In the genomic region with DNA sequence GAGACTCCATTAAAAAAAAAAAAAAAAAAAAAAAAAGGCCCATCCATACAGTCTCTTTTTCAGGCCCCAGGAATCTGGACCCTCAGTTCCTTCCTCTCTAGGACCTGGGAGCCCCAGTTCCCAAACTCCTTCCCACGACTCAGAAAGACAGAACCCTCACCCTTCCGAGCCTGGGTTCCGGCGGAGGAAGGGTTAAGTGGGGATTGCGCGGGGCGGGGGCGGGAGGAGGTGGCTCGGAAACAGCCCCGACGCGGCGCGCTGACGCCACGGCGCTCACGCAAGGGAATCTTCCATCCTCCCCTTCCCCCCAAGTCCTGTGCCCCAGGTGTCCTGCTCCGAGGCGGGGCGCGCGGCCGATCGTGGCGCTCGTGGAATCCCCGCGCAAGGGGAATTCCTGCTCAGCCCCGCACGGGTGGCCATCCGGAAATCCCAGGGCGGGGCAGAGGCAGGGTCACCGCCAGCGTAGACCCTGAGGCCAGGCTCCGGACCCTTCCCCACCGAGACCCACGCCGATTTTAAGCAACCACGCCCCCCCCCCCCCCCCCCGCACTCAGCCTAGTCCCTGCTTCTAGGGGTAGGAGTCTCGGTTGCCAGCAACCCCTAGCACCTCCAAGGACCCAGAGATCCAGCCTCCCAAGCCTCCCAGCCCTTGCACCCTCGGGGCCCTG, we compare ENCODE assay signal across 9 cellular contexts. TPM values are rescaled to one million over a fixed set of nuclear protein-coding genes. Genes with fewer than 3 reads are reported as not detected.
DNase-seq lines count a peak whose midpoint lies in the region; ATAC-seq and TF ChIP-seq lines count a peak whose summit lies in the region.
"Had no signal": no experiment of that assay in that cellular context is flagged by ENCODE, and none has a peak within 500 bp of the region (broad histone marks: within the 10 kb centered on the region; RNA-seq: fewer than 3 reads in every experiment).

No MANE protein-coding gene starts in this region.

- TF ChIP-seq CTCF in fibroblast of mammary gland (conservative IDR thresholded peaks at IDR 0.05; ENCODE audit: control insufficient read depth, insufficient read depth, low read depth, low read length), result no peak

- no peaks in the 10 kb centered on the region for H3K27me3 Mint-ChIP-seq in CD8-positive, alpha-beta memory T cell
- H3K27me3 Mint-ChIP-seq in activated T-helper 2 cell treated with anti-CD3 and anti-CD28 coated beads, Interferon-gamma antibody, Interleukin-2, Interleukin-4, amounts not matched to agents 10 μg/mL and 5 μg/mL and 100 μg/mL, durations not matched to agents 14 hours and 24 hours and 36 hours (ENCODE audit: low read depth), result no peaks in the 10 kb centered on the region
- no peaks in the 10 kb centered on the region for H3K27me3 Mint-ChIP-seq in naive thymus-derived CD4-positive, alpha-beta T cell
- no peaks in the 10 kb centered on the region for H3K27me3 Mint-ChIP-seq in stimulated activated memory B cell treated with anti-CD40 and anti-IgM and Interleukin-4, amounts not matched to agents 10 μg/mL and 1 μg/mL and 100 μg/mL, for 72 hours

- intact Hi-C loops in activated T-helper 2 cell treated with anti-CD3 and anti-CD28 coated beads, Interferon-gamma antibody, Interleukin-2, Interleukin-4, amounts not matched to agents 10 μg/mL and 5 μg/mL and 100 μg/mL, durations not matched to agents 14 hours and 24 hours and 36 hours (cut with micrococcal nuclease), result loop anchor here (1.0 to 5.0 kb wide), 3 partner anchors 17 to 98 kb away; partner anchors contain the start of gene SDHAF1
- intact Hi-C loops in naive thymus-derived CD4-positive, alpha-beta T cell (cut with micrococcal nuclease), result loop anchor here (1.0 to 10.0 kb wide), 11 partner anchors 17 to 687 kb away; partner anchors contain the start of genes TBCB (in 2 of the 2), ALKBH6 (in 1 of the 2), OVOL3 (in 1 of the 2) and POLR2I (in 1 of the 2)

- POLR2A ChIA-PET in CD8-positive, alpha-beta memory T cell (lab: Charles Lee), result interaction anchor here (2.1 kb wide), 2 partner anchors 30 to 31 kb away, joined by 6 to 7 read pairs; no protein-coding TSS in a partner anchor
- POLR2A ChIA-PET in naive thymus-derived CD4-positive, alpha-beta T cell (lab: Charles Lee), result interaction anchor here (1.4 to 2.1 kb wide), 4 partner anchors 17 to 32 kb away, joined by 5 to 23 read pairs (median 8); no protein-coding TSS in a partner anchor

- no peaks in the 10 kb centered on the region for H3K27me3 ChIP-seq in CD8-positive, alpha-beta memory T cell (ENCODE audit: insufficient read depth, low read length, poor library complexity, severe bottlenecking)
- no peaks in the 10 kb centered on the region for H3K27me3 ChIP-seq in naive thymus-derived CD4-positive, alpha-beta T cell (ENCODE audit: control insufficient read depth in 2 of 2, insufficient read depth in 2 of 2, low read length in 2 of 2)

- peak overlapping the region; percentile 91 to 100 (median 96) for H3K4me3 Mint-ChIP-seq in CD8-positive, alpha-beta memory T cell
- H3K4me3 Mint-ChIP-seq in activated T-helper 2 cell treated with anti-CD3 and anti-CD28 coated beads, Interferon-gamma antibody, Interleukin-2, Interleukin-4, amounts not matched to agents 10 μg/mL and 5 μg/mL and 100 μg/mL, durations not matched to agents 14 hours and 24 hours and 36 hours (ENCODE audit: low read depth), result peak overlapping the region; percentile 92
- peak overlapping the region; percentile 83 to 100 (median 95) for H3K4me3 Mint-ChIP-seq in naive thymus-derived CD4-positive, alpha-beta T cell
- peak overlapping the region; percentile 93 for H3K4me3 Mint-ChIP-seq in stimulated activated memory B cell treated with anti-CD40 and anti-IgM and Interleukin-4, amounts not matched to agents 10 μg/mL and 1 μg/mL and 100 μg/mL, for 72 hours

- peak overlapping the region; percentile 92 for H3K27ac ChIP-seq in CD8-positive, alpha-beta memory T cell (ENCODE audit: low read depth, low read length)
- peak overlapping the region; percentile 100 for H3K27ac ChIP-seq in naive thymus-derived CD4-positive, alpha-beta T cell (ENCODE audit: low read depth, low read length)

- peaks cover 9% of the 10 kb centered on the region for H3K36me3 ChIP-seq in CD8-positive, alpha-beta memory T cell (ENCODE audit: insufficient read depth, low read length)
- peaks cover 4 to 37% (median 6%) of the 10 kb centered on the region in 3 experiments for H3K36me3 ChIP-seq in naive thymus-derived CD4-positive, alpha-beta T cell (ENCODE audit: control insufficient read depth in 2 of 3, insufficient read depth in 3 of 3, low read length in 3 of 3)

- in situ Hi-C loops in KBM-7 (cut with MboI; ENCODE audit: low pct_unique_long_range_greater_than_20kb, low sequenced_read_pairs), result no loop called here

- peaks cover 0 to 3% (median 0%) of the 10 kb centered on the region in 5 donors for H3K9me3 Mint-ChIP-seq in CD8-positive, alpha-beta memory T cell
- H3K9me3 Mint-ChIP-seq in activated T-helper 2 cell treated with anti-CD3 and anti-CD28 coated beads, Interferon-gamma antibody, Interleukin-2, Interleukin-4, amounts not matched to agents 10 μg/mL and 5 μg/mL and 100 μg/mL, durations not matched to agents 14 hours and 24 hours and 36 hours, result no peaks in the 10 kb centered on the region
- H3K9me3 Mint-ChIP-seq in naive thymus-derived CD4-positive, alpha-beta T cell, result peaks cover 0 to 3% (median 0%) of the 10 kb centered on the region in 11 donors
- no peaks in the 10 kb centered on the region for H3K9me3 Mint-ChIP-seq in stimulated activated memory B cell treated with anti-CD40 and anti-IgM and Interleukin-4, amounts not matched to agents 10 μg/mL and 1 μg/mL and 100 μg/mL, for 72 hours

- H3K9me3 ChIP-seq in CD8-positive, alpha-beta memory T cell (ENCODE audit: low read length), result no peaks in the 10 kb centered on the region
- H3K9me3 ChIP-seq in naive thymus-derived CD4-positive, alpha-beta T cell (ENCODE audit: control insufficient read depth in 2 of 3, low read length in 3 of 3), result no peaks in the 10 kb centered on the region

- peak overlapping the region; percentile 87 for H3K4me3 ChIP-seq in CD8-positive, alpha-beta memory T cell (ENCODE audit: low read length)
- H3K4me3 ChIP-seq in fibroblast of mammary gland (ENCODE audit: control insufficient read depth, low read depth, low read length), result peak overlapping the region; percentile 77
- peak overlapping the region; percentile 94 for H3K4me3 ChIP-seq in naive thymus-derived CD4-positive, alpha-beta T cell (ENCODE audit: low read length)

- peak overlapping the region; percentile 87 to 99 (median 98) for H3K27ac Mint-ChIP-seq in CD8-positive, alpha-beta memory T cell
- H3K27ac Mint-ChIP-seq in activated T-helper 2 cell treated with anti-CD3 and anti-CD28 coated beads, Interferon-gamma antibody, Interleukin-2, Interleukin-4, amounts not matched to agents 10 μg/mL and 5 μg/mL and 100 μg/mL, durations not matched to agents 14 hours and 24 hours and 36 hours, result peak overlapping the region; percentile 96
- H3K27ac Mint-ChIP-seq in naive thymus-derived CD4-positive, alpha-beta T cell, result peak overlapping the region; percentile 92 to 97 (median 96)
- peak overlapping the region; percentile 99 for H3K27ac Mint-ChIP-seq in stimulated activated memory B cell treated with anti-CD40 and anti-IgM and Interleukin-4, amounts not matched to agents 10 μg/mL and 1 μg/mL and 100 μg/mL, for 72 hours

- DNase-seq in CD8-positive, alpha-beta memory T cell, result peak; percentile 82 to 91 (median 86)
- DNase-seq in KBM-7 (peak; percentile 88), RKO (ENCODE audit: low spot score) (peak; percentile 85), fibroblast of mammary gland (ENCODE audit: low read depth) (peak; percentile 78)
- peak; percentile 82 for DNase-seq in activated T-helper 2 cell treated with anti-CD3 and anti-CD28 coated beads, Interferon-gamma antibody, Interleukin-2, Interleukin-4, amounts not matched to agents 10 μg/mL and 5 μg/mL and 100 μg/mL, durations not matched to agents 14 hours and 24 hours and 36 hours (ENCODE audit: low spot score)
- peak; percentile 74 to 94 (median 87) for DNase-seq in naive thymus-derived CD4-positive, alpha-beta T cell

- peaks cover 46 to 74% (median 54%) of the 10 kb centered on the region in 3 donors for H3K4me1 Mint-ChIP-seq in CD8-positive, alpha-beta memory T cell
- H3K4me1 Mint-ChIP-seq in activated T-helper 2 cell treated with anti-CD3 and anti-CD28 coated beads, Interferon-gamma antibody, Interleukin-2, Interleukin-4, amounts not matched to agents 10 μg/mL and 5 μg/mL and 100 μg/mL, durations not matched to agents 14 hours and 24 hours and 36 hours (ENCODE audit: low read depth), result peaks cover 43% of the 10 kb centered on the region
- H3K4me1 Mint-ChIP-seq in naive thymus-derived CD4-positive, alpha-beta T cell, result peaks cover 34 to 65% (median 46%) of the 10 kb centered on the region in 7 donors
- H3K4me1 Mint-ChIP-seq in stimulated activated memory B cell treated with anti-CD40 and anti-IgM and Interleukin-4, amounts not matched to agents 10 μg/mL and 1 μg/mL and 100 μg/mL, for 72 hours, result peaks cover 79% of the 10 kb centered on the region

- CTCF ChIA-PET in CD8-positive, alpha-beta memory T cell (lab: Charles Lee), result interaction anchor here (1.3 to 1.5 kb wide), 2 partner anchors 8 to 31 kb away, joined by 4 read pairs; no protein-coding TSS in a partner anchor
- CTCF ChIA-PET in naive thymus-derived CD4-positive, alpha-beta T cell (lab: Charles Lee), result no interaction called here

- ATAC-seq in GM21367 (IDR thresholded peaks at IDR 0.05; ENCODE audit: unreplicated experiment), result peak; percentile 27
- peak; percentile 74 for ATAC-seq in naive thymus-derived CD4-positive, alpha-beta T cell
- ATAC-seq in stimulated activated memory B cell treated with anti-CD40 and anti-IgM and Interleukin-4, amounts not matched to agents 10 μg/mL and 1 μg/mL and 100 μg/mL, for 72 hours, result peak; percentile 78

- peaks cover 61% of the 10 kb centered on the region for H3K4me1 ChIP-seq in CD8-positive, alpha-beta memory T cell (ENCODE audit: insufficient read depth, low read length)
- peaks cover 35 to 43% of the 10 kb centered on the region in 2 donors for H3K4me1 ChIP-seq in naive thymus-derived CD4-positive, alpha-beta T cell (ENCODE audit: control insufficient read depth in 2 of 2, insufficient read depth in 2 of 2, low read length in 2 of 2)

- H3K36me3 Mint-ChIP-seq in CD8-positive, alpha-beta memory T cell, result peaks cover 4 to 44% (median 5%) of the 10 kb centered on the region in 3 donors
- H3K36me3 Mint-ChIP-seq in activated T-helper 2 cell treated with anti-CD3 and anti-CD28 coated beads, Interferon-gamma antibody, Interleukin-2, Interleukin-4, amounts not matched to agents 10 μg/mL and 5 μg/mL and 100 μg/mL, durations not matched to agents 14 hours and 24 hours and 36 hours (ENCODE audit: low read depth), result peaks cover 53% of the 10 kb centered on the region
- peaks cover 0 to 19% (median 9%) of the 10 kb centered on the region in 5 donors for H3K36me3 Mint-ChIP-seq in naive thymus-derived CD4-positive, alpha-beta T cell
- peaks cover 47% of the 10 kb centered on the region for H3K36me3 Mint-ChIP-seq in stimulated activated memory B cell treated with anti-CD40 and anti-IgM and Interleukin-4, amounts not matched to agents 10 μg/mL and 1 μg/mL and 100 μg/mL, for 72 hours

RNA-seq across cellular contexts. Expression of gene NFKBID, which starts 0.7 kb away (rescaled TPM):
- 10 to 100 TPM; 63.3 to 66.5 TPM for total RNA-seq in CD8-positive, alpha-beta memory T cell
- polyA plus RNA-seq in CD8-positive, alpha-beta memory T cell, result 3.0 TPM
- 109 and 117 TPM in 2 replicates for total RNA-seq in activated T-helper 2 cell treated with anti-CD3 and anti-CD28 coated beads, Interferon-gamma antibody, Interleukin-2, Interleukin-4, amounts not matched to agents 10 μg/mL and 5 μg/mL and 100 μg/mL, durations not matched to agents 14 hours and 24 hours and 36 hours
- total RNA-seq in naive thymus-derived CD4-positive, alpha-beta T cell, result 100 to 1,000 TPM in 1 of 5 experiments, 10 to 100 TPM in 4; 47.8 to 116 (median 57.0) TPM
- 1 to 10 TPM; 2.4 to 6.5 TPM for polyA plus RNA-seq in naive thymus-derived CD4-positive, alpha-beta T cell

RNA-seq across cellular contexts. Expression of gene HCST, which starts 2.6 kb away (rescaled TPM):
- total RNA-seq in CD8-positive, alpha-beta memory T cell, result 10 to 100 TPM; 53.4 to 60.1 TPM
- polyA plus RNA-seq in CD8-positive, alpha-beta memory T cell, result 1,883 TPM
- 53.9 and 57.2 TPM in 2 replicates for total RNA-seq in activated T-helper 2 cell treated with anti-CD3 and anti-CD28 coated beads, Interferon-gamma antibody, Interleukin-2, Interleukin-4, amounts not matched to agents 10 μg/mL and 5 μg/mL and 100 μg/mL, durations not matched to agents 14 hours and 24 hours and 36 hours
- total RNA-seq in naive thymus-derived CD4-positive, alpha-beta T cell, result 100 to 1,000 TPM in 3 of 5 experiments, 10 to 100 TPM in 2; 57.4 to 117 (median 113) TPM
- 100 to 1,000 TPM; 879 to 895 TPM for polyA plus RNA-seq in naive thymus-derived CD4-positive, alpha-beta T cell
- total RNA-seq: glomerular endothelial cell had no signal

RNA-seq across cellular contexts. Expression of gene TYROBP, which starts 8.4 kb away (rescaled TPM):
- total RNA-seq in CD8-positive, alpha-beta memory T cell, result 1 to 10 TPM; 6.4 to 6.8 TPM
- polyA plus RNA-seq in CD8-positive, alpha-beta memory T cell, result 96.2 TPM
- 0.39 TPM in 1 of 2 replicates, not detected in the other for total RNA-seq in activated T-helper 2 cell treated with anti-CD3 and anti-CD28 coated beads, Interferon-gamma antibody, Interleukin-2, Interleukin-4, amounts not matched to agents 10 μg/mL and 5 μg/mL and 100 μg/mL, durations not matched to agents 14 hours and 24 hours and 36 hours
- total RNA-seq in naive thymus-derived CD4-positive, alpha-beta T cell, result 100 to 1,000 TPM in 1 of 5 experiments, 10 to 100 TPM in 3, not detected in 1; 15.1 to 428 (median 35.6) TPM
- 1 to 10 TPM; 2.3 to 3.7 TPM for polyA plus RNA-seq in naive thymus-derived CD4-positive, alpha-beta T cell
- total RNA-seq: glomerular endothelial cell had no signal

RNA-seq across cellular contexts. Expression of gene APLP1, which starts 31.3 kb away (rescaled TPM):
- under 1 TPM; 0.85 to 0.86 TPM for total RNA-seq in CD8-positive, alpha-beta memory T cell
- not detected for polyA plus RNA-seq in CD8-positive, alpha-beta memory T cell
- total RNA-seq in activated T-helper 2 cell treated with anti-CD3 and anti-CD28 coated beads, Interferon-gamma antibody, Interleukin-2, Interleukin-4, amounts not matched to agents 10 μg/mL and 5 μg/mL and 100 μg/mL, durations not matched to agents 14 hours and 24 hours and 36 hours, result 1.2 and 1.4 TPM in 2 replicates
- total RNA-seq in naive thymus-derived CD4-positive, alpha-beta T cell, result 1 to 10 TPM in 1 of 5 experiments, not detected in 4; 2.4 TPM
- polyA plus RNA-seq in naive thymus-derived CD4-positive, alpha-beta T cell, result not detected

RNA-seq across cellular contexts. Expression of gene LRFN3, which starts 36.5 kb away (rescaled TPM):
- total RNA-seq in CD8-positive, alpha-beta memory T cell, result 10 to 100 TPM; 12.4 to 12.5 TPM
- 3.0 TPM for polyA plus RNA-seq in CD8-positive, alpha-beta memory T cell
- total RNA-seq in activated T-helper 2 cell treated with anti-CD3 and anti-CD28 coated beads, Interferon-gamma antibody, Interleukin-2, Interleukin-4, amounts not matched to agents 10 μg/mL and 5 μg/mL and 100 μg/mL, durations not matched to agents 14 hours and 24 hours and 36 hours, result 10.7 and 10.8 TPM in 2 replicates
- 10 to 100 TPM in 3 of 5 experiments, 1 to 10 TPM in 2; 5.7 to 14.9 (median 11.6) TPM for total RNA-seq in naive thymus-derived CD4-positive, alpha-beta T cell
- polyA plus RNA-seq in naive thymus-derived CD4-positive, alpha-beta T cell, result 1 to 10 TPM; 1.2 to 2.4 TPM

Comparison
In these comparisons a context has a peak if more than half of its experiments do, and no peak if none do; other contexts are left out.
1. Peak in every context shown above with its lines: DNase-seq, ATAC-seq, H3K4me3 ChIP-seq and H3K27ac ChIP-seq.
2. ATAC-seq: peak in every context shown above with its lines; median percentile 78 in stimulated activated memory B cell treated with anti-CD40 and anti-IgM and Interleukin-4, amounts not matched to agents 10 μg/mL and 1 μg/mL and 100 μg/mL, for 72 hours; 74 in naive thymus-derived CD4-positive, alpha-beta T cell; 27 in GM21367.